ENCODE assay signal across 8 cellular contexts in the genomic region with DNA sequence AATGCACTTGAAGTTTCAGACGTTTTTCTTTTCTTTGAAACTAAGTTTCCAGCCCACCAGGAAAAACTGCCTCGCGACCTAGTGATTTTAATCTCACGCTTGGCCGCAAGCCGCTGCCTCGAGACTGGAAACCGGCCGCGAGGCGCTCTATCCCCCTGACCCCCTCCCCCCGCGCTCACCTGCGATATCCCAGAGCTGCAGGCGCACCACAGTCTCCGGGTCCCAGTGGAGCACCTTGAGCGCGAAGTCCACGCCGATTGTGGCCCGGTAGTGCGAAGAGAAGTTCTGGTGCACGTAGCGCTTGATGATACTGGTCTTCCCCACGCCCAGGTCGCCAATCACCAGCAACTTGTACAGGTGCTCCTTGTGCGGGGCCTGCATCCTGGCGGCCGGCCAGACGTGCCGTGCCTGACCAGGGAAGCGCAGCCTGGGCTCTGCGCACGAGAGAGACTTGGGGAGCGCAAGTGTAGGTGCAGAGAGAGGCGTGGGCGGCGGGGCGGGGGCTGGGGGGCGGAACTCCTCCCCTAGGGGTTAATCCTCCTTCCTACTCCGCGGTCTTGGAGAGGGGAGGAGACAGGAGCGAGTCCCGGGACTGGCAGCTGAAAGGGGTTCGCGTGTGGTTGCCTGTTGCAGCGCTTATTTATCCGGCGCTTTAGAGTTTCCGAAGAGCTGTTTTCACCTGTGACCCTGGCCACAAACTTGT. TPM values are rescaled to one million over a fixed set of nuclear protein-coding genes. Genes with fewer than 3 reads are reported as not detected.
DNase-seq lines count a peak whose midpoint lies in the region; ATAC-seq and TF ChIP-seq lines count a peak whose summit lies in the region.

TSS of gene RAB38 (minus strand) at position 440 of the 703 bp plus-strand sequence. CDS start at position 381, 59 bp downstream.

- H3K9me3 Mint-ChIP-seq in activated CD4-positive, alpha-beta T cell treated with anti-CD3 and anti-CD28 coated beads, Interleukin-2, amount 10 ng/mL, durations not matched to agents 24 days and 14 days: no peaks in the 10 kb centered on the region
- no peaks in the 10 kb centered on the region for H3K9me3 Mint-ChIP-seq in dendritic cell treated with granulocyte-macrophage colony-stimulating factor and Interleukin-4, amounts not matched to agents 40 ng/mL and 50 ng/mL, for 4 days
- no peaks in the 10 kb centered on the region for H3K9me3 Mint-ChIP-seq in memory B cell

- peaks cover 1% of the 10 kb centered on the region for H3K27me3 Mint-ChIP-seq in activated CD4-positive, alpha-beta T cell treated with anti-CD3 and anti-CD28 coated beads, Interleukin-2, amount 10 ng/mL, durations not matched to agents 24 days and 14 days
- peaks cover 5% of the 10 kb centered on the region for H3K27me3 Mint-ChIP-seq in dendritic cell treated with granulocyte-macrophage colony-stimulating factor and Interleukin-4, amounts not matched to agents 40 ng/mL and 50 ng/mL, for 4 days
- peaks cover 4% of the 10 kb centered on the region for H3K27me3 Mint-ChIP-seq in memory B cell

- no peaks in the 10 kb centered on the region for H3K36me3 ChIP-seq in SK-N-SH (replicated peaks in 1 of 2; ENCODE audit: control insufficient read depth in 1 of 2, insufficient read depth in 2 of 2, low read length in 1 of 2)

- POLR2A ChIA-PET in SK-N-SH (lab: Yijun Ruan, JAX): no interaction called here

- TF ChIP-seq EP300 in SK-N-SH (IDR thresholded peaks at IDR 0.05; ENCODE audit: borderline replicate concordance in 1 of 2, low read depth in 1 of 2, low read length in 1 of 2): no peak

- peak within 1 kb of the TSS; percentile 77; the same call in 1 of the 2 replicates for H2AFZ ChIP-seq in SK-N-SH (ENCODE audit: low read depth)

- peak within 1 kb of the TSS; percentile 45 to 57 for H3K4me3 ChIP-seq in SK-N-SH (ENCODE audit: low read depth in 2 of 2, low read length in 1 of 2)

- peak within 1 kb of the TSS; percentile 84 for H3K27ac Mint-ChIP-seq in activated CD4-positive, alpha-beta T cell treated with anti-CD3 and anti-CD28 coated beads, Interleukin-2, amount 10 ng/mL, durations not matched to agents 24 days and 14 days
- peak within 1 kb of the TSS; percentile 27 for H3K27ac Mint-ChIP-seq in dendritic cell treated with granulocyte-macrophage colony-stimulating factor and Interleukin-4, amounts not matched to agents 40 ng/mL and 50 ng/mL, for 4 days
- no peak within 1 kb of the TSS for H3K27ac Mint-ChIP-seq in memory B cell

- H4K20me1 ChIP-seq in SK-N-SH (ENCODE audit: insufficient read depth): no peaks in the 10 kb centered on the region

- CTCF ChIA-PET in SK-N-SH (lab: Yijun Ruan, JAX): no interaction called here

- intact Hi-C loops in activated CD4-positive, alpha-beta T cell treated with anti-CD3 and anti-CD28 coated beads, Interleukin-2, amount 10 ng/mL, durations not matched to agents 24 days and 14 days (cut with micrococcal nuclease): loop anchor here (2.0 to 10.0 kb wide), 3 partner anchors 246 to 1430 kb away; no protein-coding TSS in a partner anchor
- intact Hi-C loops in dendritic cell treated with granulocyte-macrophage colony-stimulating factor and Interleukin-4, amounts not matched to agents 40 ng/mL and 50 ng/mL, for 4 days (cut with micrococcal nuclease): no loop called here

- H3K4me2 ChIP-seq in SK-N-SH: peak within 1 kb of the TSS; percentile 80

- TF ChIP-seq CTCF in SK-N-SH (IDR thresholded peaks at IDR 0.05): no peak

- H3K4me3 Mint-ChIP-seq in activated CD4-positive, alpha-beta T cell treated with anti-CD3 and anti-CD28 coated beads, Interleukin-2, amount 10 ng/mL, durations not matched to agents 24 days and 14 days: peak within 1 kb of the TSS; percentile 86
- peak within 1 kb of the TSS; percentile 72 for H3K4me3 Mint-ChIP-seq in dendritic cell treated with granulocyte-macrophage colony-stimulating factor and Interleukin-4, amounts not matched to agents 40 ng/mL and 50 ng/mL, for 4 days
- peak within 1 kb of the TSS; percentile 54 for H3K4me3 Mint-ChIP-seq in memory B cell

- peaks cover 45% of the 10 kb centered on the region for H3K4me1 Mint-ChIP-seq in activated CD4-positive, alpha-beta T cell treated with anti-CD3 and anti-CD28 coated beads, Interleukin-2, amount 10 ng/mL, durations not matched to agents 24 days and 14 days
- H3K4me1 Mint-ChIP-seq in dendritic cell treated with granulocyte-macrophage colony-stimulating factor and Interleukin-4, amounts not matched to agents 40 ng/mL and 50 ng/mL, for 4 days (ENCODE audit: low read depth): peaks cover 13% of the 10 kb centered on the region
- H3K4me1 Mint-ChIP-seq in memory B cell: peaks cover 2% of the 10 kb centered on the region

- no peaks in the 10 kb centered on the region for H3K79me2 ChIP-seq in SK-N-SH (ENCODE audit: insufficient read depth)

- ATAC-seq in HG02885 (IDR thresholded peaks at IDR 0.05; ENCODE audit: poor library complexity, unreplicated experiment) (peak; percentile 20), memory B cell (ENCODE audit: low read depth) (no peak)
- peak; percentile 6 for ATAC-seq in stimulated activated naive CD8-positive, alpha-beta T cell treated with anti-CD3 and anti-CD28 coated beads, Interleukin-15, Interleukin-2, amounts not matched to agents 100 U/mL and 50 U/mL, for 24 hours

- H3K27me3 ChIP-seq in SK-N-SH (ENCODE audit: insufficient read depth): no peaks in the 10 kb centered on the region

- H3F3A ChIP-seq in SK-N-SH (replicated peaks; ENCODE audit: insufficient read depth): no peaks in the 10 kb centered on the region

- WGBS in SK-N-SH (ENCODE audit: low lambda C conversion rate): 22% methylated on average over 23 of the region's 50 CpGs

- TF ChIP-seq RAD21 in SK-N-SH (IDR thresholded peaks at IDR 0.05; ENCODE audit: low read length): no peak

- no peaks in the 10 kb centered on the region for H3K4me1 ChIP-seq in SK-N-SH (ENCODE audit: control insufficient read depth in 1 of 2, insufficient read depth in 2 of 2, low read depth in 1 of 2, low read length in 1 of 2)

- H3K9ac ChIP-seq in SK-N-SH: no peak within 1 kb of the TSS

- no peaks in the 10 kb centered on the region for H3K9me2 ChIP-seq in SK-N-SH

- DNase-seq in activated CD4-positive, alpha-beta T cell treated with anti-CD3 and anti-CD28 coated beads, Interleukin-2, amount 10 ng/mL, durations not matched to agents 24 days and 14 days: peak; percentile 68
- no peak for DNase-seq in activated CD4-positive, alpha-beta T cell treated with anti-CD3 and anti-CD28 coated beads, Interleukin-2, amount 50 U/mL, for 4 hours
- DNase-seq in SK-N-SH (peak; percentile 6), memory B cell (ENCODE audit: low spot score in 2 of 2) (no peak), germinal center (ENCODE audit: low spot score) (no peak)
- peak; percentile 46 for DNase-seq in stimulated activated naive CD8-positive, alpha-beta T cell treated with anti-CD3 and anti-CD28 coated beads, Interleukin-15, Interleukin-2, amounts not matched to agents 100 U/mL and 50 U/mL, for 24 hours

- no peaks in the 10 kb centered on the region for H3K36me3 Mint-ChIP-seq in activated CD4-positive, alpha-beta T cell treated with anti-CD3 and anti-CD28 coated beads, Interleukin-2, amount 10 ng/mL, durations not matched to agents 24 days and 14 days (ENCODE audit: low read depth)
- H3K36me3 Mint-ChIP-seq in dendritic cell treated with granulocyte-macrophage colony-stimulating factor and Interleukin-4, amounts not matched to agents 40 ng/mL and 50 ng/mL, for 4 days (ENCODE audit: low read depth): no peaks in the 10 kb centered on the region
- no peaks in the 10 kb centered on the region for H3K36me3 Mint-ChIP-seq in memory B cell

- H3K27ac ChIP-seq in SK-N-SH (ENCODE audit: low read depth in 2 of 2, low read length in 1 of 2): no peak within 1 kb of the TSS

- H3K9me3 ChIP-seq in SK-N-SH: no peaks in the 10 kb centered on the region

TF ChIP-seq in SK-N-SH, 30 proteins besides CTCF, POLR2A, EP300 and RAD21:
- TF ChIP-seq NFIC (IDR thresholded peaks at IDR 0.05; ENCODE audit: borderline replicate concordance) (0 out of 2 replicates have a peak, but pooled peaks have one; percentile 16), SMC3 (IDR thresholded peaks at IDR 0.05; ENCODE audit: low read depth, low read length) (no peak), MXI1 (IDR thresholded peaks at IDR 0.05; ENCODE audit: low read depth, low read length) (no peak)

RNA-seq across cellular contexts. Expression of gene RAB38, which starts in this region (rescaled TPM):
- 2.0 and 2.2 TPM in 2 replicates for total RNA-seq in activated CD4-positive, alpha-beta T cell treated with anti-CD3 and anti-CD28 coated beads, Interleukin-2, amount 10 ng/mL, durations not matched to agents 24 days and 14 days
- 0.66 and 0.76 TPM in 2 replicates for polyA plus RNA-seq in SK-N-SH (2012; rRNA removed)
- polyA plus RNA-seq in SK-N-SH (2012; cell fraction: cytosol; rRNA removed): 0.81 and 0.82 TPM in 2 replicates
- polyA plus RNA-seq in SK-N-SH (2012; cell fraction: nucleus; rRNA removed): 0.20 TPM in 2 replicates

Comparison
In these comparisons a context has a peak if more than half of its experiments do, and no peak if none do; other contexts are left out.
1. DNase-seq: peak in activated CD4-positive, alpha-beta T cell treated with anti-CD3 and anti-CD28 coated beads, Interleukin-2, amount 10 ng/mL, durations not matched to agents 24 days and 14 days (single experiment) and stimulated activated naive CD8-positive, alpha-beta T cell treated with anti-CD3 and anti-CD28 coated beads, Interleukin-15, Interleukin-2, amounts not matched to agents 100 U/mL and 50 U/mL, for 24 hours (single experiment); none in activated CD4-positive, alpha-beta T cell treated with anti-CD3 and anti-CD28 coated beads, Interleukin-2, amount 50 U/mL, for 4 hours (0 of 2), memory B cell (0 of 2) and germinal center (single experiment).
2. Peak in DNase-seq, H3K4me3 ChIP-seq and H3K4me2 ChIP-seq in SK-N-SH; RNA of the gene not detected or under 1 TPM.
3. Peak in every context shown above with its lines, with median percentiles within 50 percentile points of each other: H3K4me3 Mint-ChIP-seq.